ENCODE assay signal across 2 cellular contexts in genomic region chr1:178091454-178091853, GRCh38. TPM values are rescaled to one million over a fixed set of nuclear protein-coding genes. Genes with fewer than 3 reads are reported as not detected.
"Had no signal": no experiment of that assay in that cellular context is flagged by ENCODE, and none has a peak within 500 bp of the region (broad histone marks: within the 10 kb centered on the region; RNA-seq: fewer than 3 reads in every experiment).

No MANE protein-coding gene starts in this region.

RNA-seq across cellular contexts. Expression of gene RASAL2, which starts 2.5 kb away (rescaled TPM):
- total RNA-seq: natural killer cell treated with Interleukin-12 subunit alpha and Interleukin-12 subunit beta and Interleukin-15 and Interleukin-18, amount 100 ng/mL, for 72 hours had no signal
- polyA plus RNA-seq: naive thymus-derived CD4-positive, alpha-beta T cell had no signal
